Comparison of ENCODE assay signal across 12 cellular contexts in genomic region chr14:32693114-32693513, GRCh38.
DNase-seq lines count a peak whose midpoint lies in the region; ATAC-seq, FAIRE-seq and TF ChIP-seq lines count a peak whose summit lies in the region.
"Had no signal": no experiment of that assay in that cellular context is flagged by ENCODE, and none has a peak within 500 bp of the region (broad histone marks: within the 10 kb centered on the region; RNA-seq: fewer than 3 reads in every experiment).

No MANE protein-coding gene starts in this region.

- no peak for ATAC-seq in HG02678 (IDR thresholded peaks at IDR 0.05; ENCODE audit: unreplicated experiment)

- H3K9me3 ChIP-seq in SJCRH30 (replicated peaks): no peaks in the 10 kb centered on the region
- H3K9me3 ChIP-seq: BE2C, suprapubic skin had no signal

- no peaks in the 10 kb centered on the region for H3K27me3 ChIP-seq in SJCRH30
- H3K27me3 ChIP-seq: BE2C, suprapubic skin had no signal

- TF ChIP-seq POLR2A in H54 (IDR thresholded peaks at IDR 0.05; ENCODE audit: low read depth, low read length) (no peak), GM12892 (IDR thresholded peaks at IDR 0.05; ENCODE audit: low read depth, low read length) (no peak)

- peaks cover 6% of the 10 kb centered on the region for H3K4me1 ChIP-seq in SJCRH30
- H3K4me1 ChIP-seq: suprapubic skin had no signal

- H3K36me3 ChIP-seq in SJCRH30: no peaks in the 10 kb centered on the region
- H3K36me3 ChIP-seq: BE2C, suprapubic skin had no signal

- H3K4me3 ChIP-seq in SJCRH30: no peak overlapping the region
- H3K4me3 ChIP-seq: suprapubic skin had no signal

- DNase-seq in A172 (ENCODE audit: low spot score): peak; percentile 75
- DNase-seq in H54 (ENCODE audit: insufficient read length, low spot score): peak; percentile 47
- DNase-seq in SJCRH30: peak; percentile 78 to 82
- peak; percentile 47 for DNase-seq in iris pigment epithelial cell (ENCODE audit: low read depth)
- no peak for DNase-seq in stimulated activated CD4-positive, alpha-beta T cell treated with anti-CD3 and anti-CD28 coated beads, Interleukin-4, amount 100 ng/mL, for 1 hour
- DNase-seq in NCI-H2107 (lab: John Stamatoyannopoulos, UW): no peak
- DNase-seq in GM12892 (ENCODE audit: insufficient read length): no peak
- DNase-seq: BE2C, KG1, NCI-H82 had no signal

- no peak overlapping the region for H3K27ac ChIP-seq in SJCRH30
- H3K27ac ChIP-seq: suprapubic skin had no signal

- FAIRE-seq in H54 (lab: Jason Lieb, UNC) (peak; percentile 100), GM12892 (lab: Jason Lieb, UNC) (no peak)

Comparison
In these comparisons a context has a peak if more than half of its experiments do, and no peak if none do; other contexts are left out.
1. DNase-seq: peak in A172 (single experiment), H54 (single experiment), SJCRH30 (2 of 2) and iris pigment epithelial cell (single experiment); none in stimulated activated CD4-positive, alpha-beta T cell treated with anti-CD3 and anti-CD28 coated beads, Interleukin-4, amount 100 ng/mL, for 1 hour (single experiment), NCI-H2107 (single experiment) and GM12892 (single experiment).